In genomic region chr12:2395352-2395977, GRCh38 we compare ENCODE assay signal across 9 cellular contexts.
DNase-seq lines count a peak whose midpoint lies in the region; ATAC-seq, FAIRE-seq and TF ChIP-seq lines count a peak whose summit lies in the region.
"Had no signal": no experiment of that assay in that cellular context is flagged by ENCODE, and none has a peak within 500 bp of the region (broad histone marks: within the 10 kb centered on the region; RNA-seq: fewer than 3 reads in every experiment).

No MANE protein-coding gene starts in this region.

- no peaks in the 10 kb centered on the region for H3K27me3 Mint-ChIP-seq in activated CD4-positive, alpha-beta memory T cell treated with anti-CD3 and anti-CD28 coated beads for 36 hours

- TF ChIP-seq CTCF in Loucy (conservative IDR thresholded peaks at IDR 0.05; ENCODE audit: low read length) (peak; percentile 91), fibroblast of pulmonary artery (IDR thresholded peaks at IDR 0.05; ENCODE audit: low read length, missing control alignments) (peak; percentile 89), pancreas (IDR thresholded peaks at IDR 0.05) (peak; percentile 51 to 72 (median 62))

- no peaks in the 10 kb centered on the region for H3K36me3 ChIP-seq in Loucy (ENCODE audit: insufficient read depth, low read length)
- H3K36me3 ChIP-seq in pancreas: no peaks in the 10 kb centered on the region
- H3K36me3 ChIP-seq: BLaER1 had no signal

- intact Hi-C loops in activated CD4-positive, alpha-beta memory T cell treated with anti-CD3 and anti-CD28 coated beads for 36 hours (cut with micrococcal nuclease): no loop called here
- intact Hi-C loops in pancreas (cut with DNase I): no loop called here

- H3K4me3 Mint-ChIP-seq in activated CD4-positive, alpha-beta memory T cell treated with anti-CD3 and anti-CD28 coated beads for 36 hours: no peak overlapping the region

- no peaks in the 10 kb centered on the region for H3K9me2 ChIP-seq in Loucy (replicated peaks; ENCODE audit: low read depth, low read length)

- H3K27me3 ChIP-seq in Loucy (ENCODE audit: insufficient read depth, low read length, poor library complexity, severe bottlenecking): no peaks in the 10 kb centered on the region
- no peaks in the 10 kb centered on the region for H3K27me3 ChIP-seq in pancreas
- H3K27me3 ChIP-seq: BLaER1 had no signal

- H3K9me3 Mint-ChIP-seq in activated CD4-positive, alpha-beta memory T cell treated with anti-CD3 and anti-CD28 coated beads for 36 hours: no peaks in the 10 kb centered on the region

- H4K20me1 ChIP-seq in Loucy (ENCODE audit: insufficient read depth, low read length, poor library complexity, severe bottlenecking): no peaks in the 10 kb centered on the region
- H4K20me1 ChIP-seq: BLaER1 had no signal

- H3K4me1 Mint-ChIP-seq in activated CD4-positive, alpha-beta memory T cell treated with anti-CD3 and anti-CD28 coated beads for 36 hours (ENCODE audit: low read depth): no peaks in the 10 kb centered on the region

- H3K9ac ChIP-seq in Loucy (ENCODE audit: low read depth, low read length, poor library complexity, severe bottlenecking): no peak overlapping the region
- H3K9ac ChIP-seq: BLaER1 had no signal

- H3K4me2 ChIP-seq in Loucy (ENCODE audit: low read depth, low read length, poor library complexity, severe bottlenecking): no peak overlapping the region
- H3K4me2 ChIP-seq: BLaER1 had no signal

- H3K4me3 ChIP-seq in Loucy (ENCODE audit: low read length, poor library complexity, severe bottlenecking): no peak overlapping the region
- no peak overlapping the region for H3K4me3 ChIP-seq in fibroblast of pulmonary artery (replicated peaks; ENCODE audit: low read depth, low read length)
- H3K4me3 ChIP-seq in pancreas: no peak overlapping the region
- H3K4me3 ChIP-seq: BLaER1 had no signal

- no peak overlapping the region for H2AFZ ChIP-seq in Loucy (ENCODE audit: low read length)

- no peaks in the 10 kb centered on the region for H3K9me3 ChIP-seq in Loucy (ENCODE audit: insufficient read depth, low read depth, low read length)
- H3K9me3 ChIP-seq in pancreas: no peaks in the 10 kb centered on the region
- H3K9me3 ChIP-seq: BLaER1 had no signal

- H3K27ac Mint-ChIP-seq in activated CD4-positive, alpha-beta memory T cell treated with anti-CD3 and anti-CD28 coated beads for 36 hours: no peak overlapping the region

- no peaks in the 10 kb centered on the region for H3K4me1 ChIP-seq in Loucy (ENCODE audit: insufficient read depth, low read length, poor library complexity, severe bottlenecking)
- no peaks in the 10 kb centered on the region for H3K4me1 ChIP-seq in pancreas
- H3K4me1 ChIP-seq: BLaER1 had no signal

- WGBS in pancreas, 2 donors: 45 to 48% methylated on average over 8 of the region's 8 CpGs

- CTCF ChIA-PET in activated CD4-positive, alpha-beta memory T cell treated with anti-CD3 and anti-CD28 coated beads for 36 hours (lab: Charles Lee): interaction anchor here (0.6 to 1.1 kb wide), 7 partner anchors 16 to 763 kb away, joined by 3 to 7 read pairs (median 3); no protein-coding TSS in a partner anchor

- H3F3A ChIP-seq in Loucy (ENCODE audit: low read depth): no peaks in the 10 kb centered on the region

- FAIRE-seq in pancreas (lab: Jason Lieb, UNC): no peak

- H3K36me3 Mint-ChIP-seq in activated CD4-positive, alpha-beta memory T cell treated with anti-CD3 and anti-CD28 coated beads for 36 hours: no peaks in the 10 kb centered on the region

- H3K27ac ChIP-seq in pancreas: no peak overlapping the region
- H3K27ac ChIP-seq: BLaER1 had no signal

- peak in 3 of 4 donors; percentile 49 to 79 (median 66) for ATAC-seq in pancreas

- peak; percentile 23 for DNase-seq in NCI-H1436 (lab: John Stamatoyannopoulos, UW)
- DNase-seq in NCI-H1436 treated with DMSO at 0.1 percent for 48 hours (lab: John Stamatoyannopoulos, UW): no peak
- DNase-seq in activated CD4-positive, alpha-beta memory T cell treated with anti-CD3 and anti-CD28 coated beads for 36 hours: peak; percentile 49
- peak; percentile 50 for DNase-seq in fibroblast of pulmonary artery (ENCODE audit: low read depth)
- peak in 3 of 6 donors; percentile 24 to 77 (median 44) for DNase-seq in pancreas
- DNase-seq in putamen (ENCODE audit: low spot score): no peak
- DNase-seq in kidney glomerular epithelial cell (lab: John Stamatoyannopoulos, UW): no peak

- H3K79me2 ChIP-seq in Loucy (ENCODE audit: insufficient read depth, low read length): no peaks in the 10 kb centered on the region

- POLR2A ChIA-PET in activated CD4-positive, alpha-beta memory T cell treated with anti-CD3 and anti-CD28 coated beads for 36 hours (lab: Charles Lee): no interaction called here

Comparison
In these comparisons a context has a peak if more than half of its experiments do, and no peak if none do; other contexts are left out.
1. DNase-seq: peak in NCI-H1436 (single experiment), activated CD4-positive, alpha-beta memory T cell treated with anti-CD3 and anti-CD28 coated beads for 36 hours (single experiment) and fibroblast of pulmonary artery (single experiment); none in NCI-H1436 treated with DMSO at 0.1 percent for 48 hours (single experiment), putamen (single experiment) and kidney glomerular epithelial cell (single experiment).
2. Peak in every context shown above with its lines, with median percentiles within 50 percentile points of each other: CTCF ChIP-seq.